ENCODE assay signal across 15 cellular contexts in the genomic region with DNA sequence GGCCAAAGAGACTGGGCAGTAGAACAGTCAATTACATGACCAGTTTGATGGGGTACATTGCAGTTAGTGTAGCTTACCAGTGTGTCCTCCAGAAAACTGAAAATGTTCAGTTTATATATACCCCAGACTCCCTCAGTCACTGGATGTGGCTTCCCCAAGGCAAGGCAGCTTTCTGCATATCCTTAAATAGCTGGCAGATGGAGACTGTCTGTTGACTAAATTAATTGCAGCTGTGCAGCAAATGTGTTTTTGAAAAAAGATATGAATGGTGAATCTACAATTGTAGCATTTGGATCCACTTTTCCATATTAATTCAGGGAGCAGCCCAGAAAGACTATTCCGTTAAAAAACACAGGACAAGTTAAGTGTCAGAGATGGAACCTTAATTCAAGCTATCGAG.
DNase-seq lines count a peak whose midpoint lies in the region; TF ChIP-seq lines count a peak whose summit lies in the region.
"Had no signal": no experiment of that assay in that cellular context is flagged by ENCODE, and none has a peak within 500 bp of the region (broad histone marks: within the 10 kb centered on the region; RNA-seq: fewer than 3 reads in every experiment).

No MANE protein-coding gene starts in this region.

- no peaks in the 10 kb centered on the region for H3K9me2 ChIP-seq in Karpas-422 (replicated peaks; ENCODE audit: insufficient read depth, low read length)

- no peaks in the 10 kb centered on the region for H3K36me3 Mint-ChIP-seq in nephron (ENCODE audit: low read depth)
- H3K36me3 Mint-ChIP-seq: IgD-negative memory B cell had no signal

- TF ChIP-seq CTCF in nephron (IDR thresholded peaks at IDR 0.05; ENCODE audit: unreplicated experiment in 3 of 3): no peak

- DNase-seq in EH (ENCODE audit: low read depth) (peak; percentile 9), NCI-H2227 (lab: John Stamatoyannopoulos, UW; ENCODE audit: unreplicated experiment) (peak; percentile 62), fibroblast of gingiva (ENCODE audit: low read depth) (peak; percentile 25), amygdala (lab: John Stamatoyannopoulos, UW) (no peak), NCI-H1048 (lab: John Stamatoyannopoulos, UW) (no peak), Karpas-422 (no peak)
- DNase-seq: H9, NCI-H1694, NCI-H2107, NCI-H446, NCI-H748 treated with DMSO at 0.1 percent for 48 hours, SHP77 had no signal

- no peak overlapping the region for H3K4me2 ChIP-seq in Karpas-422 (ENCODE audit: low read depth, low read length, poor library complexity, severe bottlenecking)
- H3K4me2 ChIP-seq: BLaER1 had no signal

- peak overlapping the region; percentile 28 to 65 (median 59) for H3K27ac Mint-ChIP-seq in nephron
- H3K27ac Mint-ChIP-seq: H9, IgD-negative memory B cell had no signal

- no peaks in the 10 kb centered on the region for H3K27me3 ChIP-seq in Karpas-422 (ENCODE audit: low read length)
- H3K27me3 ChIP-seq: BLaER1 had no signal

- H2AFZ ChIP-seq in Karpas-422 (ENCODE audit: low read length): no peak overlapping the region

- peaks cover 19% of the 10 kb centered on the region; the same call in 1 of the 2 replicates for H3K9me3 ChIP-seq in Karpas-422 (ENCODE audit: low read length)
- H3K9me3 ChIP-seq: BLaER1 had no signal

- H3K36me3 ChIP-seq in Karpas-422 (ENCODE audit: insufficient read depth, low read length): no peaks in the 10 kb centered on the region
- H3K36me3 ChIP-seq: BLaER1 had no signal

- H3K4me3 ChIP-seq in Karpas-422 (ENCODE audit: low read length): no peak overlapping the region
- H3K4me3 ChIP-seq: BLaER1 had no signal

- no peak overlapping the region for H3K9ac ChIP-seq in Karpas-422 (ENCODE audit: low read length)
- H3K9ac ChIP-seq: BLaER1 had no signal

- H3K9me3 Mint-ChIP-seq in nephron: no peaks in the 10 kb centered on the region
- H3K9me3 Mint-ChIP-seq: H9 had no signal

- no peaks in the 10 kb centered on the region for H3K79me2 ChIP-seq in Karpas-422 (ENCODE audit: low read length)

- no peaks in the 10 kb centered on the region for H3K4me1 ChIP-seq in Karpas-422 (ENCODE audit: low read length)
- H3K4me1 ChIP-seq: BLaER1 had no signal

- H4K20me1 ChIP-seq in Karpas-422 (ENCODE audit: insufficient read depth, low read depth, low read length): no peaks in the 10 kb centered on the region
- H4K20me1 ChIP-seq: BLaER1 had no signal

- no peak overlapping the region for H3K27ac ChIP-seq in Karpas-422 (ENCODE audit: low read length)
- H3K27ac ChIP-seq: BLaER1 had no signal

- H3K4me3 Mint-ChIP-seq in nephron: peak overlapping the region in 1 of 3 experiments; percentile 50
- H3K4me3 Mint-ChIP-seq: H9, IgD-negative memory B cell had no signal

- no peaks in the 10 kb centered on the region for H3K27me3 Mint-ChIP-seq in nephron (ENCODE audit: low read depth)
- H3K27me3 Mint-ChIP-seq: IgD-negative memory B cell had no signal

- peaks cover 22% of the 10 kb centered on the region for H3K4me1 Mint-ChIP-seq in nephron
- H3K4me1 Mint-ChIP-seq: H9, IgD-negative memory B cell had no signal

Comparison
In these comparisons a context has a peak if more than half of its experiments do, and no peak if none do; other contexts are left out.
1. DNase-seq: peak in EH (single experiment), NCI-H2227 (single experiment) and fibroblast of gingiva (single experiment); none in amygdala (0 of 56), NCI-H1048 (single experiment) and Karpas-422 (single experiment).